Comparison of ENCODE assay signal across 23 cellular contexts in the genomic region with DNA sequence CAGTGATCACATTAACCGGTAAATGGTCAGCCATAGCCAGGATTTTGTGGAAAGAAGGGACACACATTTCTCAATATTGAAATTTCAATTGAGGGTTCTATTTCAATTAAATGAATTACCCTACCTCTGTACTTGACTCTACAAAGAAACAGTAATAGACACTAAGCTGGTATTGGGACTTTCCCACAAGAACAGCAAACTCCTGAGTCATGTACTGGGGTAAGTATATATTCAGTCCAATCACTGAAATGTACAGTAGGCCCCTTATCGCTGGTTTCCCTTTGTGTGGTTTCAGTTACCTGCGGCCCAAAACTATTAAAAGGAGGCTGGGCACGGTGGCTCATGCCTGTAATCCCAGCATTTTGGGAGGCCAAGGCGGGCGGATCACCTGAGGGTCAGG. TPM values are rescaled to one million over a fixed set of nuclear protein-coding genes. Genes with fewer than 3 reads are reported as not detected.
DNase-seq lines count a peak whose midpoint lies in the region; ATAC-seq and TF ChIP-seq lines count a peak whose summit lies in the region.
"Had no signal": no experiment of that assay in that cellular context is flagged by ENCODE, and none has a peak within 500 bp of the region (broad histone marks: within the 10 kb centered on the region; RNA-seq: fewer than 3 reads in every experiment).

No MANE protein-coding gene starts in this region.

- no peak overlapping the region for H2BK20ac ChIP-seq in IMR-90 (ENCODE audit: low read depth, low read length)

- H3K14ac ChIP-seq in IMR-90 (replicated peaks; ENCODE audit: low read depth, low read length): no peak overlapping the region

- H3K4me1 ChIP-seq in IMR-90 (ENCODE audit: control insufficient read depth, insufficient read depth, low read length) (no peaks in the 10 kb centered on the region), foreskin keratinocyte (peaks cover 3% of the 10 kb centered on the region)
- H3K4me1 ChIP-seq: BLaER1 had no signal

- intact Hi-C loops in IMR-90 (cut with micrococcal nuclease): no loop called here

- no peak overlapping the region for H3K56ac ChIP-seq in IMR-90 (ENCODE audit: extremely low read depth, insufficient read depth, low read length)

- peaks cover 2% of the 10 kb centered on the region; the same call in 1 of the 2 replicates for H3K9me3 ChIP-seq in IMR-90 (ENCODE audit: control insufficient read depth, insufficient read depth, low read length)

- H3K23ac ChIP-seq in IMR-90 (ENCODE audit: low read depth, low read length): no peak overlapping the region

- no peak overlapping the region for H2BK5ac ChIP-seq in IMR-90 (ENCODE audit: low read depth, low read length, poor library complexity, severe bottlenecking)

- H3K27me3 ChIP-seq in IMR-90 (ENCODE audit: control insufficient read depth, insufficient read depth, low read length) (no peaks in the 10 kb centered on the region), foreskin keratinocyte (no peaks in the 10 kb centered on the region)
- H3K27me3 ChIP-seq: BLaER1 had no signal

- H3K27me3 Mint-ChIP-seq in activated T-cell treated with anti-CD3 and anti-CD28 coated beads, Interleukin-2, amount 50 U/mL, for 24 hours: no peaks in the 10 kb centered on the region
- H3K27me3 Mint-ChIP-seq: IgD-negative memory B cell had no signal

- H3K4me2 ChIP-seq in IMR-90 (ENCODE audit: low read depth, low read length): no peak overlapping the region
- H3K4me2 ChIP-seq: BLaER1 had no signal

- H3K18ac ChIP-seq in IMR-90 (ENCODE audit: low read depth, low read length): no peak overlapping the region

- peaks cover 49% of the 10 kb centered on the region for H3K36me3 Mint-ChIP-seq in activated T-cell treated with anti-CD3 and anti-CD28 coated beads, Interleukin-2, amount 50 U/mL, for 24 hours (ENCODE audit: low read depth)

- no peak overlapping the region for H2BK120ac ChIP-seq in IMR-90 (ENCODE audit: low read depth, low read length)

- no peak overlapping the region for H4K5ac ChIP-seq in IMR-90 (ENCODE audit: low read depth, low read length)

- H3K27ac ChIP-seq in IMR-90 (ENCODE audit: insufficient read depth, low read length): no peak overlapping the region
- H3K27ac ChIP-seq in foreskin keratinocyte: no peak overlapping the region
- H3K27ac ChIP-seq: 22Rv1, BLaER1 had no signal

- H3K27ac Mint-ChIP-seq in activated T-cell treated with anti-CD3 and anti-CD28 coated beads, Interleukin-2, amount 50 U/mL, for 24 hours: no peak overlapping the region
- H3K27ac Mint-ChIP-seq: CD8-positive, alpha-beta T cell; HFFc6; IgD-negative memory B cell had no signal

- H2AK5ac ChIP-seq in IMR-90 (ENCODE audit: low read depth, low read length): no peak overlapping the region

- no peak overlapping the region for H2BK15ac ChIP-seq in IMR-90 (ENCODE audit: low read depth, low read length)

- H3K4me1 Mint-ChIP-seq in activated T-cell treated with anti-CD3 and anti-CD28 coated beads, Interleukin-2, amount 50 U/mL, for 24 hours (ENCODE audit: low read depth): no peaks in the 10 kb centered on the region
- H3K4me1 Mint-ChIP-seq: IgD-negative memory B cell had no signal

- POLR2A ChIA-PET in IMR-90 (lab: Charles Lee; ENCODE audit: unreplicated experiment): no interaction called here

- H4K20me1 ChIP-seq in IMR-90 (ENCODE audit: insufficient read depth, low read length): no peaks in the 10 kb centered on the region
- H4K20me1 ChIP-seq: BLaER1 had no signal

- no peak overlapping the region for H3K4ac ChIP-seq in IMR-90 (ENCODE audit: low read depth, low read length)

- TF ChIP-seq CTCF in IMR-90 (conservative IDR thresholded peaks at IDR 0.05; ENCODE audit: low read depth, low read length): no peak
- no peak for TF ChIP-seq CTCF in foreskin keratinocyte (conservative IDR thresholded peaks at IDR 0.05)

- no peak overlapping the region for H2AK9ac ChIP-seq in IMR-90 (replicated peaks; ENCODE audit: low read depth, low read length, poor library complexity)

- ATAC-seq in activated CD4-positive, CD25-positive, alpha-beta regulatory T cell treated with anti-CD3 and anti-CD28 coated beads, Interleukin-2, amount 50 U/mL, for 24 hours: peak; percentile 63 to 78
- ATAC-seq in IMR-90 (ENCODE audit: low read depth) (no peak), foreskin keratinocyte (peak; percentile 75), HG03439 (IDR thresholded peaks at IDR 0.05; ENCODE audit: unreplicated experiment) (no peak)
- ATAC-seq: CD8-positive, alpha-beta T cell; GM12878; HCT116 had no signal

- H3K9me3 Mint-ChIP-seq in activated T-cell treated with anti-CD3 and anti-CD28 coated beads, Interleukin-2, amount 50 U/mL, for 24 hours: peaks cover 3% of the 10 kb centered on the region
- H3K9me3 Mint-ChIP-seq: CD8-positive, alpha-beta T cell; HFFc6; IgD-negative memory B cell had no signal

- no peaks in the 10 kb centered on the region for H3K79me1 ChIP-seq in IMR-90 (ENCODE audit: low read depth in 1 of 2, low read length in 2 of 2)

- no peak for TF ChIP-seq RAD21 in IMR-90 (IDR thresholded peaks at IDR 0.05; ENCODE audit: low read length)

- H3K36me3 ChIP-seq in IMR-90 (ENCODE audit: control insufficient read depth, insufficient read depth, low read length): peaks cover 4% of the 10 kb centered on the region; the same call in 1 of the 2 replicates

- H3K4me3 ChIP-seq in IMR-90 (ENCODE audit: insufficient read depth, low read depth, low read length): no peak overlapping the region
- H3K4me3 ChIP-seq: BLaER1, GM12878 had no signal

- H4K91ac ChIP-seq in IMR-90 (ENCODE audit: insufficient read depth, low read depth, low read length): no peak overlapping the region

- BruUV-seq in IMR-90 (replicated peaks; lab: Mats Ljungman, UMichigan): no TSS peak

- in situ Hi-C loops in IMR-90 (cut with MboI; ENCODE audit: low sequenced_read_pairs): no loop called here

- H3K4me3 Mint-ChIP-seq in activated T-cell treated with anti-CD3 and anti-CD28 coated beads, Interleukin-2, amount 50 U/mL, for 24 hours: no peak overlapping the region
- H3K4me3 Mint-ChIP-seq: CD14-positive monocyte; CD8-positive, alpha-beta T cell; HFFc6; IgD-negative memory B cell had no signal

- no CpG with 5 or more reads among the region's 6 CpGs for WGBS in IMR-90 (ENCODE audit: extremely low coverage in 2 of 2, insufficient read length in 1 of 2), 2 experiments

- dilution Hi-C loops in IMR-90 (cut with HindIII; ENCODE audit: low sequenced_read_pairs, unreplicated experiment): no loop called here

- no peak overlapping the region for H2AFZ ChIP-seq in IMR-90 (replicated peaks; ENCODE audit: low read length, poor library complexity)

- DNase-seq in activated CD4-positive, CD25-positive, alpha-beta regulatory T cell treated with anti-CD3 and anti-CD28 coated beads, Interleukin-2, amount 50 U/mL, for 72 hours: no peak
- DNase-seq in IMR-90 (peak; percentile 30), foreskin keratinocyte (peak in 1 of 2 donors; percentile 23), dedifferentiated amniotic fluid mesenchymal stem cell (ENCODE audit: extremely low spot score) (no peak)
- no peak for DNase-seq in activated T-cell treated with anti-CD3 and anti-CD28 coated beads, Interleukin-2, amount 50 U/mL, for 24 hours
- DNase-seq: Calu3; CD8-positive, alpha-beta T cell; DMS79 treated with DMSO at 0.1 percent for 48 hours; EL; GOT3; H7; HFFc6 had no signal

- TF ChIP-seq POLR2A in IMR-90 (IDR thresholded peaks at IDR 0.05; ENCODE audit: low read depth, low read length): no peak

- H3K9ac ChIP-seq in IMR-90 (ENCODE audit: low read depth, low read length): no peak overlapping the region
- H3K9ac ChIP-seq: BLaER1 had no signal

- H4K8ac ChIP-seq in IMR-90 (ENCODE audit: low read depth in 2 of 2, low read length in 2 of 2): no peak overlapping the region

- peaks cover 3% of the 10 kb centered on the region; the same call in 1 of the 2 replicates for H3K9me1 ChIP-seq in IMR-90 (ENCODE audit: insufficient read depth, low read length)

- CTCF ChIA-PET in IMR-90 (lab: Yijun Ruan, JAX): no interaction called here

TF ChIP-seq in IMR-90, 13 proteins besides CTCF, POLR2A, EP300 and RAD21:
- TF ChIP-seq SMC3 (IDR thresholded peaks at IDR 0.05; ENCODE audit: low read depth, low read length): no peak
- TF ChIP-seq, protein P1, sequence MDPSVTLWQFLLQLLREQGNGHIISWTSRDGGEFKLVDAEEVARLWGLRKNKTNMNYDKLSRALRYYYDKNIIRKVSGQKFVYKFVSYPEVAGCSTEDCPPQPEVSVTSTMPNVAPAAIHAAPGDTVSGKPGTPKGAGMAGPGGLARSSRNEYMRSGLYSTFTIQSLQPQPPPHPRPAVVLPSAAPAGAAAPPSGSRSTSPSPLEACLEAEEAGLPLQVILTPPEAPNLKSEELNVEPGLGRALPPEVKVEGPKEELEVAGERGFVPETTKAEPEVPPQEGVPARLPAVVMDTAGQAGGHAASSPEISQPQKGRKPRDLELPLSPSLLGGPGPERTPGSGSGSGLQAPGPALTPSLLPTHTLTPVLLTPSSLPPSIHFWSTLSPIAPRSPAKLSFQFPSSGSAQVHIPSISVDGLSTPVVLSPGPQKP (IDR thresholded peaks at IDR 0.05; ENCODE audit: borderline replicate concordance, low read depth, low read length): no peak

RNA-seq across cellular contexts. Expression of a gene that starts 17.6 kb away (rescaled TPM):
- total RNA-seq in IMR-90 (2012; rRNA removed) (not detected in 2 replicates), foreskin keratinocyte (not detected in 2 replicates)
- polyA plus RNA-seq in IMR-90 (2012; rRNA removed) (not detected in 2 replicates), foreskin keratinocyte (not detected in 2 replicates)
- polyA plus RNA-seq in IMR-90 (2012; cell fraction: cytosol; rRNA removed): not detected in 2 replicates
- polyA plus RNA-seq in IMR-90 (2012; cell fraction: nucleus; rRNA removed; ENCODE audit: low replicate concordance): not detected in 2 replicates
- total RNA-seq: A673; CD8-positive, alpha-beta T cell; G401; GM12878; HFFc6 had no signal
- polyA plus RNA-seq: AG04450, CD14-positive monocyte had no signal

RNA-seq across cellular contexts. Expression of a gene that starts 47.3 kb away (rescaled TPM):
- total RNA-seq in IMR-90 (2012; rRNA removed) (42.2 and 46.2 TPM in 2 replicates), foreskin keratinocyte (25.4 and 29.1 TPM in 2 replicates)
- polyA plus RNA-seq in IMR-90 (2012; rRNA removed) (8.3 and 9.6 TPM in 2 replicates), foreskin keratinocyte (5.3 and 7.0 TPM in 2 replicates)
- 2.1 and 2.7 TPM in 2 replicates for polyA plus RNA-seq in IMR-90 (2012; cell fraction: cytosol; rRNA removed)
- polyA plus RNA-seq in IMR-90 (2012; cell fraction: nucleus; rRNA removed; ENCODE audit: low replicate concordance): 1.5 and 8.3 TPM in 2 replicates

Comparison
In these comparisons a context has a peak if more than half of its experiments do, and no peak if none do; other contexts are left out.
1. ATAC-seq: peak in activated CD4-positive, CD25-positive, alpha-beta regulatory T cell treated with anti-CD3 and anti-CD28 coated beads, Interleukin-2, amount 50 U/mL, for 24 hours (2 of 2) and foreskin keratinocyte (single experiment); none in IMR-90 (single experiment) and HG03439 (single experiment).